8 cellular contexts compared by ENCODE assay signal in genomic region chr18:63235920-63236319, GRCh38.
DNase-seq lines count a peak whose midpoint lies in the region; ATAC-seq, FAIRE-seq and TF ChIP-seq lines count a peak whose summit lies in the region.
"Not testable (repeated sequence)": the region's sequence is repeated elsewhere in the genome, so short reads cannot be mapped to it uniquely, and the experiment has no call there.

No MANE protein-coding gene starts in this region.

- not testable (repeated sequence) for H4K20me1 ChIP-seq in HepG2 (ENCODE audit: insufficient read depth, low read length)

- not testable (repeated sequence) for H2AFZ ChIP-seq in HepG2 (ENCODE audit: low read length)

- not testable (repeated sequence) for H3K79me2 ChIP-seq in HepG2 (ENCODE audit: insufficient read depth, low read length)

- H3K9me3 ChIP-seq in HepG2 (ENCODE audit: low read length); psoas muscle: not testable (repeated sequence)

- TF ChIP-seq EP300 in HepG2 (IDR thresholded peaks at IDR 0.05; ENCODE audit: low read depth in 2 of 2, low read length in 2 of 2); HepG2 (CRISPR knock-in tag; IDR thresholded peaks at IDR 0.05; ENCODE audit: borderline replicate concordance): not testable (repeated sequence)

- POLR2A ChIA-PET in activated CD4-positive, alpha-beta memory T cell treated with anti-CD3 and anti-CD28 coated beads for 36 hours (lab: Charles Lee) = interaction anchor here (1.1 kb wide), 1 partner anchor 82 kb away, joined by 3 read pairs; no protein-coding TSS in a partner anchor
- POLR2A ChIA-PET in HepG2 (lab: Yijun Ruan, JAX) = not testable (repeated sequence)

- WGBS in HepG2 (ENCODE audit: low lambda C conversion rate) = 25% methylated on average over 4 of the region's 4 CpGs
- 89 to 95% (median 92%) methylated on average over 4 of the region's 4 CpGs for WGBS in psoas muscle, 3 donors

- not testable (repeated sequence) for TF ChIP-seq RAD21 in HepG2 (CRISPR knock-in tag; IDR thresholded peaks at IDR 0.05)

- H3K27ac ChIP-seq in HepG2 (ENCODE audit: extremely low read length, insufficient read depth, low read length) = not testable (repeated sequence)
- peak overlapping the region; percentile 85 for H3K27ac ChIP-seq in psoas muscle

- not testable (repeated sequence) for H3K4me2 ChIP-seq in HepG2 (ENCODE audit: low read depth, low read length)

- H3K4me1 ChIP-seq in HepG2 (ENCODE audit: insufficient read depth, low read length) = peaks cover 17% of the 10 kb centered on the region
- H3K4me1 ChIP-seq in psoas muscle = peaks cover 24% of the 10 kb centered on the region

- TF ChIP-seq CTCF in HepG2 (CRISPR knock-in tag; IDR thresholded peaks at IDR 0.05); psoas muscle (IDR thresholded peaks at IDR 0.05); type B pancreatic cell (conservative IDR thresholded peaks at IDR 0.05): not testable (repeated sequence)

- peaks cover 23% of the 10 kb centered on the region for H3K9me3 Mint-ChIP-seq in activated CD4-positive, alpha-beta memory T cell treated with anti-CD3 and anti-CD28 coated beads for 36 hours
- not testable (repeated sequence) for H3K9me3 Mint-ChIP-seq in activated naive CD4-positive, alpha-beta T cell treated with anti-CD3 and anti-CD28 coated beads, Interleukin-2, amount 50 U/mL, for 24 hours; central memory CD8-positive, alpha-beta T cell; type B pancreatic cell

- H3K4me3 Mint-ChIP-seq in activated CD4-positive, alpha-beta memory T cell treated with anti-CD3 and anti-CD28 coated beads for 36 hours; central memory CD8-positive, alpha-beta T cell; type B pancreatic cell: not testable (repeated sequence)
- peak overlapping the region; percentile 66 for H3K4me3 Mint-ChIP-seq in activated naive CD4-positive, alpha-beta T cell treated with anti-CD3 and anti-CD28 coated beads, Interleukin-2, amount 50 U/mL, for 24 hours

- peaks cover 48% of the 10 kb centered on the region for H3K36me3 Mint-ChIP-seq in activated CD4-positive, alpha-beta memory T cell treated with anti-CD3 and anti-CD28 coated beads for 36 hours
- H3K36me3 Mint-ChIP-seq in activated naive CD4-positive, alpha-beta T cell treated with anti-CD3 and anti-CD28 coated beads, Interleukin-2, amount 50 U/mL, for 24 hours = peaks cover 26% of the 10 kb centered on the region
- H3K36me3 Mint-ChIP-seq in central memory CD8-positive, alpha-beta T cell (ENCODE audit: insufficient read depth) = peaks cover 12% of the 10 kb centered on the region
- peaks cover 11% of the 10 kb centered on the region for H3K36me3 Mint-ChIP-seq in type B pancreatic cell

- in situ Hi-C loops in HepG2 (cut with HindIII; ENCODE audit: extremely low pct_ligation_motif_present, low pct_unique_long_range_greater_than_20kb) = not testable (repeated sequence)

- intact Hi-C loops in activated CD4-positive, alpha-beta memory T cell treated with anti-CD3 and anti-CD28 coated beads for 36 hours (cut with micrococcal nuclease) = loop anchor here (2.0 kb wide), 2 partner anchors 17 to 19 kb away; no protein-coding TSS in a partner anchor
- intact Hi-C loops in HepG2 (cut with micrococcal nuclease; ENCODE audit: unreplicated experiment) = not testable (repeated sequence)
- intact Hi-C loops in psoas muscle (cut with DNase I) = loop anchor here in 1 of 2 donors (5.0 kb wide), 1 partner anchor 39 kb away; no protein-coding TSS in a partner anchor

- H3K4me3 ChIP-seq in HepG2 (replicated peaks in 1 of 3; ENCODE audit: insufficient read depth in 1 of 3, low read depth in 2 of 3, low read length in 3 of 3); psoas muscle: not testable (repeated sequence)

- H3K4me1 Mint-ChIP-seq in activated CD4-positive, alpha-beta memory T cell treated with anti-CD3 and anti-CD28 coated beads for 36 hours (ENCODE audit: low read depth) = peaks cover 69% of the 10 kb centered on the region
- H3K4me1 Mint-ChIP-seq in activated naive CD4-positive, alpha-beta T cell treated with anti-CD3 and anti-CD28 coated beads, Interleukin-2, amount 50 U/mL, for 24 hours = peaks cover 63% of the 10 kb centered on the region
- peaks cover 46% of the 10 kb centered on the region for H3K4me1 Mint-ChIP-seq in central memory CD8-positive, alpha-beta T cell
- peaks cover 19% of the 10 kb centered on the region for H3K4me1 Mint-ChIP-seq in type B pancreatic cell (ENCODE audit: unreplicated experiment)

- DNase-seq in GM18507 (ENCODE audit: extremely low spot score, insufficient read length, low read depth); activated CD4-positive, alpha-beta memory T cell treated with anti-CD3 and anti-CD28 coated beads for 36 hours; central memory CD8-positive, alpha-beta T cell (ENCODE audit: low spot score in 2 of 2); HepG2 (ENCODE audit: low spot score); psoas muscle; type B pancreatic cell (ENCODE audit: extremely low spot score, unreplicated experiment): not testable (repeated sequence)
- peak; percentile 37 for DNase-seq in stimulated activated naive CD8-positive, alpha-beta T cell treated with anti-CD3 and anti-CD28 coated beads, Interleukin-15, Interleukin-2, amounts not matched to agents 100 U/mL and 50 U/mL, for 24 hours

- not testable (repeated sequence) for H3K27me3 ChIP-seq in HepG2 (ENCODE audit: control insufficient read depth in 1 of 2, insufficient read depth in 2 of 2, low read length in 2 of 2); psoas muscle (ENCODE audit: insufficient read depth in 3 of 3, low read length in 2 of 3)

- peak; percentile 56 for FAIRE-seq in GM18507 (lab: Jason Lieb, UNC)
- FAIRE-seq in HepG2 (lab: Jason Lieb, UNC) = not testable (repeated sequence)

- not testable (repeated sequence) for H3K36me3 ChIP-seq in HepG2 (replicated peaks in 1 of 2; ENCODE audit: control insufficient read depth in 1 of 2, insufficient read depth in 2 of 2, low read length in 2 of 2); psoas muscle (ENCODE audit: insufficient read depth in 1 of 2, low read depth in 1 of 2)

- CTCF ChIA-PET in activated CD4-positive, alpha-beta memory T cell treated with anti-CD3 and anti-CD28 coated beads for 36 hours (lab: Charles Lee); HepG2 (lab: Yijun Ruan, JAX; ENCODE audit: low intra/inter-chr PET ratio, low total read pairs): not testable (repeated sequence)

- TF ChIP-seq POLR2A in HepG2 (IDR thresholded peaks at IDR 0.05; ENCODE audit: insufficient read depth in 1 of 2, low read depth in 2 of 2, low read length in 2 of 2) = not testable (repeated sequence)

- H3K27ac Mint-ChIP-seq in activated CD4-positive, alpha-beta memory T cell treated with anti-CD3 and anti-CD28 coated beads for 36 hours = peak overlapping the region; percentile 74
- peak overlapping the region; percentile 98 for H3K27ac Mint-ChIP-seq in activated naive CD4-positive, alpha-beta T cell treated with anti-CD3 and anti-CD28 coated beads, Interleukin-2, amount 50 U/mL, for 24 hours
- peak overlapping the region; percentile 84 for H3K27ac Mint-ChIP-seq in central memory CD8-positive, alpha-beta T cell (ENCODE audit: low read depth)
- peak overlapping the region; percentile 18 for H3K27ac Mint-ChIP-seq in type B pancreatic cell

- not testable (repeated sequence) for H3K27me3 Mint-ChIP-seq in activated CD4-positive, alpha-beta memory T cell treated with anti-CD3 and anti-CD28 coated beads for 36 hours; activated naive CD4-positive, alpha-beta T cell treated with anti-CD3 and anti-CD28 coated beads, Interleukin-2, amount 50 U/mL, for 24 hours; central memory CD8-positive, alpha-beta T cell; type B pancreatic cell

- ATAC-seq in central memory CD8-positive, alpha-beta T cell (replicated peaks; ENCODE audit: extremely low read depth, poor library complexity, severe bottlenecking); HepG2; psoas muscle: not testable (repeated sequence)
- ATAC-seq in stimulated activated naive CD8-positive, alpha-beta T cell treated with anti-CD3 and anti-CD28 coated beads, Interleukin-15, Interleukin-2, amounts not matched to agents 100 U/mL and 50 U/mL, for 24 hours = peak; percentile 53

- BruUV-seq in HepG2 (replicated peaks; lab: Mats Ljungman, UMichigan) = not testable (repeated sequence)

- H3K9ac ChIP-seq in HepG2 (ENCODE audit: insufficient read depth, low read depth, low read length) = not testable (repeated sequence)

TF ChIP-seq in HepG2, 621 proteins besides CTCF, POLR2A, EP300 and RAD21:
- TF ChIP-seq MNT (IDR thresholded peaks at IDR 0.05) = peak; percentile 58

Comparison
In these comparisons a context has a peak if more than half of its experiments do, and no peak if none do; other contexts are left out.
1. H3K27ac Mint-ChIP-seq: peak in every context shown above with its lines; median percentile 98 in activated naive CD4-positive, alpha-beta T cell treated with anti-CD3 and anti-CD28 coated beads, Interleukin-2, amount 50 U/mL, for 24 hours; 84 in central memory CD8-positive, alpha-beta T cell; 74 in activated CD4-positive, alpha-beta memory T cell treated with anti-CD3 and anti-CD28 coated beads for 36 hours; 18 in type B pancreatic cell.